ENCODE assay signal across 8 cellular contexts in the genomic region with DNA sequence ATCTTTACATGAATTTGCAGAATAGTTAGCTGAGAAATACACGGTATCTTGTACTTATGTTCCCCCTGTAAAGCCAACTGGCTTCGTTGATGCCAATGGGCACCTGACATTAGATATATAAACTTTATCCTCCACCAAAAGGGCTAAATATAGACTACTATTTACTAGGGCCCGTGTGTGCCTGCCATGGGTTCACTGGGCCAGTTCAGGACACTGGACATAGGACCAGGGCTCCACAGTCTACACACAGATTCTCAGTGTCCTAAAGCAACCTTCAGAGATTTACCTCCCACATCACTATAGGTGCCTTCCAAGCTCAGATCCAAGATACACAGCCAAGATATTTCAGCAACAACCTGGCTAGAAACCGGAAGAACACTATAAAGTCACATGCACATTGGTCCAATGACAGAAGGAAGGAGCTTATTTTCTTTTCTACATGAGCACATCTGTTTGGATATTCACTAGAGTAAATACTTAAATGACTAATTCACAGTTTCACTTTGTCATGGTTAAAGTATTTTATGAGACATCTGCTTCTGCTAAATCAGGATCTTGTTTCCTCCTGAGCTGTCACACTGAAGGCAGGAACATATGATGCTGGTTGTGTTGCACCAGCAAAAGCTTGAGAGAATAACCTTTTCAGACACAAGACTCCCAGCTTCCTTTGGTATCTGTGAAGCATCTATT.
DNase-seq lines count a peak whose midpoint lies in the region; ATAC-seq, FAIRE-seq and TF ChIP-seq lines count a peak whose summit lies in the region.

No MANE protein-coding gene starts in this region.

- CTCF ChIA-PET in GM10248 (lab: Yijun Ruan, JAX) = interaction anchor here (0.9 to 2.1 kb wide), 10 partner anchors 16 to 257 kb away, joined by 3 to 7 read pairs (median 3); no protein-coding TSS in a partner anchor

- peak; percentile 25 for DNase-seq in GM10248 (ENCODE audit: extremely low spot score)
- peak; percentile 34 for DNase-seq in M059J (ENCODE audit: low read depth)
- DNase-seq in stimulated activated CD4-positive, alpha-beta T cell treated with anti-CD3 and anti-CD28 coated beads, Interleukin-4, amount 100 ng/mL, for 4 hours = no peak
- DNase-seq in sciatic nerve (ENCODE audit: low spot score) = no peak
- DNase-seq in HUDEP-2 (lab: John Stamatoyannopoulos, UW; ENCODE audit: unreplicated experiment in 76 of 76) = no peak
- DNase-seq in activated CD4-positive, alpha-beta T cell treated with anti-CD3 and anti-CD28 coated beads for 4 hours = no peak

- POLR2A ChIA-PET in GM10248 (lab: Yijun Ruan, JAX) = no interaction called here

- ATAC-seq in GM21528 (IDR thresholded peaks at IDR 0.05; ENCODE audit: low FRiP score, unreplicated experiment) (peak; percentile 66), sciatic nerve (no peak)

- no peak for TF ChIP-seq CTCF in GM10248 (IDR thresholded peaks at IDR 0.05; ENCODE audit: control extremely low read depth, extremely low read depth, low read depth, missing control alignments)

- peak; percentile 100 for FAIRE-seq in islet of Langerhans (lab: Jason Lieb, UNC)

- intact Hi-C loops in sciatic nerve (cut with DNase I) = no loop called here

Comparison
In these comparisons a context has a peak if more than half of its experiments do, and no peak if none do; other contexts are left out.
1. DNase-seq: peak in GM10248 (single experiment) and M059J (single experiment); none in stimulated activated CD4-positive, alpha-beta T cell treated with anti-CD3 and anti-CD28 coated beads, Interleukin-4, amount 100 ng/mL, for 4 hours (0 of 2), sciatic nerve (single experiment), HUDEP-2 (0 of 76) and activated CD4-positive, alpha-beta T cell treated with anti-CD3 and anti-CD28 coated beads for 4 hours (0 of 2).